30 cellular contexts compared by ENCODE assay signal in genomic region chr18:48885951-48886400, GRCh38.
DNase-seq lines count a peak whose midpoint lies in the region; ATAC-seq and TF ChIP-seq lines count a peak whose summit lies in the region.
"Had no signal": no experiment of that assay in that cellular context is flagged by ENCODE, and none has a peak within 500 bp of the region (broad histone marks: within the 10 kb centered on the region; RNA-seq: fewer than 3 reads in every experiment).

No MANE protein-coding gene starts in this region.

- no peak overlapping the region for H3K4me2 ChIP-seq in hepatocyte

- H3K27me3 Mint-ChIP-seq in progenitor cell of endocrine pancreas = peaks cover 5% of the 10 kb centered on the region
- no peaks in the 10 kb centered on the region for H3K27me3 Mint-ChIP-seq in stimulated activated naive B cell treated with anti-CD40 and anti-IgM and Interleukin-4, amounts not matched to agents 10 μg/mL and 1 μg/mL and 100 μg/mL, for 72 hours
- H3K27me3 Mint-ChIP-seq: CD4-positive, alpha-beta T cell; memory B cell had no signal

- H3K4me1 Mint-ChIP-seq in progenitor cell of endocrine pancreas (ENCODE audit: low read depth) = peaks cover 22% of the 10 kb centered on the region
- peaks cover 10 to 14% of the 10 kb centered on the region in 2 donors for H3K4me1 Mint-ChIP-seq in stimulated activated naive B cell treated with anti-CD40 and anti-IgM and Interleukin-4, amounts not matched to agents 10 μg/mL and 1 μg/mL and 100 μg/mL, for 72 hours
- H3K4me1 Mint-ChIP-seq: memory B cell had no signal

- WGBS in hepatocyte (ENCODE audit: low lambda C conversion rate, missing lambda C conversion rate) = 97% methylated on average over 7 of the region's 7 CpGs

- TF ChIP-seq CTCF in hepatocyte (IDR thresholded peaks at IDR 0.05; ENCODE audit: poor library complexity) (no peak), progenitor cell of endocrine pancreas (IDR thresholded peaks at IDR 0.05; ENCODE audit: unreplicated experiment) (no peak), vagina (IDR thresholded peaks at IDR 0.05) (no peak)

- H4K20me1 ChIP-seq in hepatocyte (ENCODE audit: insufficient read depth, poor library complexity, severe bottlenecking) = no peaks in the 10 kb centered on the region

- peak overlapping the region; percentile 58 for H3K27ac Mint-ChIP-seq in progenitor cell of endocrine pancreas
- H3K27ac Mint-ChIP-seq in stimulated activated naive B cell treated with anti-CD40 and anti-IgM and Interleukin-4, amounts not matched to agents 10 μg/mL and 1 μg/mL and 100 μg/mL, for 72 hours = no peak overlapping the region
- H3K27ac Mint-ChIP-seq: activated naive CD4-positive, alpha-beta T cell treated with anti-CD3 and anti-CD28 coated beads, Interleukin-2, amount 10 ng/mL, durations not matched to agents 7 days and 5 days; CD4-positive, alpha-beta T cell; memory B cell had no signal

- H3K4me3 ChIP-seq in hepatocyte (no peak overlapping the region), vagina (no peak overlapping the region)
- H3K4me3 ChIP-seq: K562, SJCRH30, suprapubic skin had no signal

- H3K36me3 Mint-ChIP-seq in progenitor cell of endocrine pancreas (ENCODE audit: insufficient read depth) = no peaks in the 10 kb centered on the region
- H3K36me3 Mint-ChIP-seq in stimulated activated naive B cell treated with anti-CD40 and anti-IgM and Interleukin-4, amounts not matched to agents 10 μg/mL and 1 μg/mL and 100 μg/mL, for 72 hours = no peaks in the 10 kb centered on the region
- H3K36me3 Mint-ChIP-seq: activated naive CD4-positive, alpha-beta T cell treated with anti-CD3 and anti-CD28 coated beads, Interleukin-2, amount 10 ng/mL, durations not matched to agents 7 days and 5 days; immature natural killer cell; memory B cell had no signal

- no peak overlapping the region for H3K4me3 Mint-ChIP-seq in progenitor cell of endocrine pancreas (ENCODE audit: low read depth)
- H3K4me3 Mint-ChIP-seq in stimulated activated naive B cell treated with anti-CD40 and anti-IgM and Interleukin-4, amounts not matched to agents 10 μg/mL and 1 μg/mL and 100 μg/mL, for 72 hours = no peak overlapping the region
- H3K4me3 Mint-ChIP-seq: activated naive CD4-positive, alpha-beta T cell treated with anti-CD3 and anti-CD28 coated beads, Interleukin-2, amount 10 ng/mL, durations not matched to agents 7 days and 5 days; CD4-positive, alpha-beta T cell; immature natural killer cell; memory B cell had no signal

- no peaks in the 10 kb centered on the region for H3K9me3 Mint-ChIP-seq in progenitor cell of endocrine pancreas (ENCODE audit: low read depth)
- H3K9me3 Mint-ChIP-seq in stimulated activated naive B cell treated with anti-CD40 and anti-IgM and Interleukin-4, amounts not matched to agents 10 μg/mL and 1 μg/mL and 100 μg/mL, for 72 hours = peaks cover 1 to 3% of the 10 kb centered on the region in 2 donors
- H3K9me3 Mint-ChIP-seq: activated naive CD4-positive, alpha-beta T cell treated with anti-CD3 and anti-CD28 coated beads, Interleukin-2, amount 10 ng/mL, durations not matched to agents 7 days and 5 days; CD4-positive, alpha-beta T cell; immature natural killer cell; memory B cell had no signal

- ATAC-seq in Right ventricle myocardium superior (ENCODE audit: poor library complexity) = no peak
- no peak for ATAC-seq in left ventricle myocardium superior
- ATAC-seq in stimulated activated naive B cell treated with anti-CD40 and anti-IgM and Interleukin-4, amounts not matched to agents 10 μg/mL and 1 μg/mL and 100 μg/mL, for 72 hours (replicated peaks) = no peak
- ATAC-seq: K562, left colon had no signal

- H3K27me3 ChIP-seq in hepatocyte = no peaks in the 10 kb centered on the region
- no peaks in the 10 kb centered on the region for H3K27me3 ChIP-seq in vagina
- H3K27me3 ChIP-seq: SJCRH30, suprapubic skin had no signal

- DNase-seq in Right ventricle myocardium superior = peak; percentile 29
- DNase-seq in left ventricle myocardium superior = no peak
- DNase-seq in hepatocyte (ENCODE audit: low spot score) = no peak
- no peak for DNase-seq in progenitor cell of endocrine pancreas (ENCODE audit: low spot score, unreplicated experiment)
- DNase-seq in vagina (ENCODE audit: extremely low spot score in 2 of 2) = no peak
- no peak for DNase-seq in stimulated activated naive B cell treated with anti-CD40 and anti-IgM and Interleukin-4, amounts not matched to agents 10 μg/mL and 1 μg/mL and 100 μg/mL, for 72 hours
- DNase-seq in hypothalamus (lab: John Stamatoyannopoulos, UW) = no peak
- no peak for DNase-seq in cortex of kidney (lab: John Stamatoyannopoulos, UW)
- DNase-seq: activated naive CD4-positive, alpha-beta T cell treated with anti-CD3 and anti-CD28 coated beads, Interleukin-2, amount 10 ng/mL, durations not matched to agents 7 days and 5 days; activated T-cell treated with anti-CD3 and anti-CD28 coated beads, Interleukin-2, amount 50 U/mL, for 48 hours; AML-193; CD4-positive, alpha-beta T cell; DND-41; effector CD4-positive, alpha-beta T cell; GF-D8; immature natural killer cell; left colon; NCI-H1092; NCI-H187; NCI-H2171; SJCRH30; stimulated activated CD4-positive, alpha-beta T cell treated with anti-CD3 and anti-CD28 coated beads, Interleukin-15, amount 100 ng/mL, for 24 hours; stimulated activated naive CD4-positive, alpha-beta T cell treated with Interleukin-2 at 50 U/mL for 16 hours; SW 1271; T-helper 9 cell had no signal

- no peaks in the 10 kb centered on the region for H3K36me3 ChIP-seq in hepatocyte (replicated peaks; ENCODE audit: insufficient read depth, low read depth)
- H3K36me3 ChIP-seq in vagina = no peaks in the 10 kb centered on the region
- H3K36me3 ChIP-seq: SJCRH30, suprapubic skin had no signal

- H3K27ac ChIP-seq in hepatocyte (peak overlapping the region; percentile 27), vagina (peak overlapping the region; percentile 78)
- H3K27ac ChIP-seq: epithelial cell of prostate, SJCRH30, suprapubic skin, VCaP had no signal

- H2AFZ ChIP-seq in hepatocyte = no peak overlapping the region

- no peaks in the 10 kb centered on the region for H3K9me3 ChIP-seq in hepatocyte (ENCODE audit: low read depth)
- no peaks in the 10 kb centered on the region for H3K9me3 ChIP-seq in vagina
- H3K9me3 ChIP-seq: SJCRH30, suprapubic skin had no signal

- TF ChIP-seq POLR2A in vagina (IDR thresholded peaks at IDR 0.05) = no peak

- H3K79me2 ChIP-seq in hepatocyte = no peaks in the 10 kb centered on the region

- intact Hi-C loops in Right ventricle myocardium superior (cut with DNase I) = no loop called here
- intact Hi-C loops in left ventricle myocardium superior (cut with micrococcal nuclease) = no loop called here
- intact Hi-C loops in vagina (cut with DNase I) = no loop called here

- H3K9me2 ChIP-seq in hepatocyte (replicated peaks; ENCODE audit: insufficient read depth) = no peaks in the 10 kb centered on the region

- H3K4me1 ChIP-seq in hepatocyte (ENCODE audit: insufficient read depth) = peaks cover 28% of the 10 kb centered on the region
- peaks cover 53% of the 10 kb centered on the region for H3K4me1 ChIP-seq in vagina
- H3K4me1 ChIP-seq: suprapubic skin had no signal
